ENCODE assay signal across 18 cellular contexts in the genomic region with DNA sequence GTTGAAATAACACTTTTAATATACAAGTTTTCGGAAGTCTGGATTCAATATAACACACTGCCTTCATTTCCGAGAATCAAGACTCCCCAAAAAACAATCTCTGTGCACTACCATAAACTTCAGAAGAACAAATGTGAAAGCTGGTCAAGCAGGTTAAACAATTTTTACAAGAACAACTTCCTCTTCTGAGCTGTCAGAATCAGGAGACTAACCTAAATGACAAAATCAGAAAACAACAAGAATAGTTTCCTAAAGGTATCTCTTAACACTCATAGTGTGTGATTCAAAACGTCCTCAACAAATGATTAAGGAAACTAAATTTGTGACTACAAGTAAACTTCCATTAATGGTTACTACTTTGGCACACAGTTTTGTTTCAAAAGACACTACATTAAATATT. TPM values are rescaled to one million over a fixed set of nuclear protein-coding genes. Genes with fewer than 3 reads are reported as not detected.
DNase-seq lines count a peak whose midpoint lies in the region; ATAC-seq and TF ChIP-seq lines count a peak whose summit lies in the region.
"Had no signal": no experiment of that assay in that cellular context is flagged by ENCODE, and none has a peak within 500 bp of the region (broad histone marks: within the 10 kb centered on the region; RNA-seq: fewer than 3 reads in every experiment).

No MANE protein-coding gene starts in this region.

- no TSS peak for BruUV-seq in MCF 10A (replicated peaks; lab: Mats Ljungman, UMichigan)

- TF ChIP-seq CTCF in HFFc6 (IDR thresholded peaks at IDR 0.05) (no peak), MCF 10A (IDR thresholded peaks at IDR 0.05; ENCODE audit: unreplicated experiment) (no peak)

- POLR2A ChIA-PET in MCF 10A (lab: Yijun Ruan, JAX) = interaction anchor here (0.5 to 1.9 kb wide), 2 partner anchors 15 to 38 kb away, joined by 4 read pairs; no protein-coding TSS in a partner anchor
- POLR2A ChIA-PET in activated CD4-positive, alpha-beta memory T cell treated with anti-CD3 and anti-CD28 coated beads, Interleukin-2, amount 10 ng/mL, durations not matched to agents 7 days and 5 days (lab: Charles Lee) = no interaction called here

- CTCF ChIA-PET in MCF 10A (lab: Yijun Ruan, JAX) = interaction anchor here (0.6 to 1.2 kb wide), 4 partner anchors 9 to 228 kb away, joined by 3 to 6 read pairs (median 4); partner anchors contain the start of gene MOB3B
- CTCF ChIA-PET in activated CD4-positive, alpha-beta memory T cell treated with anti-CD3 and anti-CD28 coated beads, Interleukin-2, amount 10 ng/mL, durations not matched to agents 7 days and 5 days (lab: Charles Lee) = interaction anchor here (1.2 kb wide), 1 partner anchor 14 kb away, joined by 4 read pairs; no protein-coding TSS in a partner anchor

- H3K9me3 Mint-ChIP-seq in HFFc6 (no peaks in the 10 kb centered on the region), MCF 10A (ENCODE audit: unreplicated experiment) (no peaks in the 10 kb centered on the region)
- H3K9me3 Mint-ChIP-seq in activated CD4-positive, alpha-beta memory T cell treated with anti-CD3 and anti-CD28 coated beads, Interleukin-2, amount 10 ng/mL, durations not matched to agents 7 days and 5 days = no peaks in the 10 kb centered on the region
- H3K9me3 Mint-ChIP-seq: brain, neural progenitor cell had no signal

- H3K4me1 Mint-ChIP-seq in HFFc6 (ENCODE audit: low read depth) (no peaks in the 10 kb centered on the region), MCF 10A (ENCODE audit: insufficient read depth, unreplicated experiment) (no peaks in the 10 kb centered on the region)
- peaks cover 12% of the 10 kb centered on the region for H3K4me1 Mint-ChIP-seq in activated CD4-positive, alpha-beta memory T cell treated with anti-CD3 and anti-CD28 coated beads, Interleukin-2, amount 10 ng/mL, durations not matched to agents 7 days and 5 days
- H3K4me1 Mint-ChIP-seq: neural progenitor cell had no signal

- no peak overlapping the region for H3K27ac Mint-ChIP-seq in HFFc6
- H3K27ac Mint-ChIP-seq in MCF 10A (ENCODE audit: low read depth, unreplicated experiment) = no peak overlapping the region
- H3K27ac Mint-ChIP-seq in activated CD4-positive, alpha-beta memory T cell treated with anti-CD3 and anti-CD28 coated beads, Interleukin-2, amount 10 ng/mL, durations not matched to agents 7 days and 5 days = no peak overlapping the region
- H3K27ac Mint-ChIP-seq: brain, neural progenitor cell had no signal

- ATAC-seq in GM18858 (IDR thresholded peaks at IDR 0.05; ENCODE audit: unreplicated experiment) (peak; percentile 56), GM21576 (IDR thresholded peaks at IDR 0.05; ENCODE audit: unreplicated experiment) (peak; percentile 60), HG03354 (IDR thresholded peaks at IDR 0.05; ENCODE audit: poor library complexity, severe bottlenecking, unreplicated experiment) (peak; percentile 53), esophagus mucosa (peak; percentile 69)
- ATAC-seq: right lobe of liver had no signal

- DNase-seq in HFFc6 (no peak), MCF 10A (ENCODE audit: unreplicated experiment) (no peak), NOMO-1 treated with dmso at 0.1 percent for 144 hours (lab: John Stamatoyannopoulos, UW; ENCODE audit: unreplicated experiment) (no peak)
- DNase-seq in activated CD4-positive, alpha-beta memory T cell treated with anti-CD3 and anti-CD28 coated beads, Interleukin-2, amount 10 ng/mL, durations not matched to agents 7 days and 5 days = no peak
- DNase-seq: activated naive CD4-positive, alpha-beta T cell treated with anti-CD3 and anti-CD28 coated beads, Interleukin-2, amount 50 U/mL, for 16 hours; DND-41; NCI-H1105 treated with DMSO at 0.1 percent for 48 hours; NCI-H2227 treated with DMSO at 0.1 percent for 48 hours; right lobe of liver; stimulated activated naive CD4-positive, alpha-beta T cell treated with Interleukin-2 at 50 U/mL for 16 hours had no signal

- H3K4me3 Mint-ChIP-seq in HFFc6 = no peak overlapping the region
- H3K4me3 Mint-ChIP-seq in MCF 10A (ENCODE audit: unreplicated experiment) = no peak overlapping the region
- no peak overlapping the region for H3K4me3 Mint-ChIP-seq in activated CD4-positive, alpha-beta memory T cell treated with anti-CD3 and anti-CD28 coated beads, Interleukin-2, amount 10 ng/mL, durations not matched to agents 7 days and 5 days
- H3K4me3 Mint-ChIP-seq: brain, neural progenitor cell had no signal

- H3K27me3 Mint-ChIP-seq in HFFc6 (ENCODE audit: insufficient read depth) (no peaks in the 10 kb centered on the region), MCF 10A (ENCODE audit: insufficient read depth, unreplicated experiment) (no peaks in the 10 kb centered on the region)
- no peaks in the 10 kb centered on the region for H3K27me3 Mint-ChIP-seq in activated CD4-positive, alpha-beta memory T cell treated with anti-CD3 and anti-CD28 coated beads, Interleukin-2, amount 10 ng/mL, durations not matched to agents 7 days and 5 days
- H3K27me3 Mint-ChIP-seq: brain had no signal

- no peaks in the 10 kb centered on the region for H3K36me3 Mint-ChIP-seq in HFFc6 (ENCODE audit: low read depth)
- peaks cover 32% of the 10 kb centered on the region for H3K36me3 Mint-ChIP-seq in MCF 10A (ENCODE audit: insufficient read depth, unreplicated experiment)
- H3K36me3 Mint-ChIP-seq in activated CD4-positive, alpha-beta memory T cell treated with anti-CD3 and anti-CD28 coated beads, Interleukin-2, amount 10 ng/mL, durations not matched to agents 7 days and 5 days (ENCODE audit: low read depth) = peaks cover 12% of the 10 kb centered on the region

- intact Hi-C loops in MCF 10A (cut with micrococcal nuclease) = no loop called here

RNA-seq across cellular contexts. Expression of gene C9orf72, which starts 11.6 kb away (rescaled TPM):
- total RNA-seq in esophagus mucosa (6.4 TPM), MCF 10A (2022) (10.0 and 13.4 TPM in 2 replicates)
- total RNA-seq in HFFc6 (2021; fragmentation: NEBNext Ultra II Directional; extraction: Animal tissue kit (Norgen Biotek cat#: 25700)) = 1 to 10 TPM; 1.4 to 3.7 (median 2.3) TPM
- 10 to 100 TPM in 1 of 2 experiments, 1 to 10 TPM in 1; 9.9 to 10.6 TPM for total RNA-seq in activated CD4-positive, alpha-beta memory T cell treated with anti-CD3 and anti-CD28 coated beads, Interleukin-2, amount 10 ng/mL, durations not matched to agents 7 days and 5 days

RNA-seq across cellular contexts. Expression of gene MOB3B, which starts 32.1 kb away (rescaled TPM):
- total RNA-seq in esophagus mucosa (3.7 TPM), MCF 10A (2022) (2.2 and 3.7 TPM in 2 replicates)
- not detected for total RNA-seq in HFFc6 (2021; fragmentation: NEBNext Ultra II Directional; extraction: Animal tissue kit (Norgen Biotek cat#: 25700))
- under 1 TPM; 0.05 to 0.13 TPM for total RNA-seq in activated CD4-positive, alpha-beta memory T cell treated with anti-CD3 and anti-CD28 coated beads, Interleukin-2, amount 10 ng/mL, durations not matched to agents 7 days and 5 days

RNA-seq across cellular contexts. Expression of gene IFNK, which starts 37.6 kb away (rescaled TPM):
- not detected for total RNA-seq in esophagus mucosa
- total RNA-seq in HFFc6 (2021; fragmentation: NEBNext Ultra II Directional; extraction: Animal tissue kit (Norgen Biotek cat#: 25700)) = not detected
- not detected in 2 replicates for total RNA-seq in MCF 10A (2022)
- not detected for total RNA-seq in activated CD4-positive, alpha-beta memory T cell treated with anti-CD3 and anti-CD28 coated beads, Interleukin-2, amount 10 ng/mL, durations not matched to agents 7 days and 5 days
- total RNA-seq: lung microvascular endothelial cell, OCI-LY7, right lobe of liver had no signal
